11 cellular contexts compared by ENCODE assay signal in the genomic region with DNA sequence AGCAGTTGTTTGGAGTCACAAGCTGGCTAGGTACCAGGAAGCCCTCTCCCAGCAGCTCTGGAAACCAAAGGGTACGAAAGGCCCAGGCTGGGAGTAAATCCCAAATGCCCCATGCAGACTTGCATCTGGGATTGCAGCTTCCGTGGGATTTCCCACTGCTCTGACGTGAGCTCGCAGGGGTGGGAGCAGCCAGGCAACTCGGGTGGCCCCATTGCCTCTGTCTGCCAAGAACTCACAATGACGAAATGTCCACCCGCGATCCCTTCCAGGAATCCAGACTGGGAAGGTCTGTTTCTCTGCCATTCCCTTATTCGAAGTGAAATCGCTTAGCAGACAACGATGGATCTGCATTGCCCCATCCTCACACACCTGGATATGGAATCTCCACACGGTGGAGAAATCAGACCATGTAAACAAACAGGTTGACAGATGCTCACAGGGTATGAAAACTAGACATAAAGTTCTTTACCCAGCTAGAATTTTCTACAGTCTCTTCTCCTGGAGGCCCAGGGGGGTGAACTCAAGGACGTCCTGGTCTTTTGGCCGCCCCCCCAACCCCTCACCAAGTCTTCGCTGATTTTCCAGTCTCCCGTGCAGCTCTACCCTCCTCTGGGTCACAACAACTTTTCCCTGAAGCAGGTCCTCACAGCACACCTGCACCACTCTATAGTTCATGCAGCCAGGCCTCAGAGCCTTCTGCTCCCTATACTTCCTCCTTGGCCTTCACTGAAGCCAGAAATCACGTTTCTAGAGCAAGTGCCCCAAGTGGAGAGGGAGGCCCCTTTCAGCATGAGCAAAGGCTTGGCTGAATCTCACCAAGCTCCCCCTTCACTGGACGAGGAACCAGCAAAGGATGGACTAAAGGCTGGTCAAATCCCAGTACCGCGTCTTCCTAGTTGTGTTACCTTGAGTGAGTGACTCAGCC. TPM values are rescaled to one million over a fixed set of nuclear protein-coding genes. Genes with fewer than 3 reads are reported as not detected.
A peak's percentile ranks its signal among the peaks of the same experiment; 100 is the strongest.
DNase-seq lines count a peak whose midpoint lies in the region; ATAC-seq lines count a peak whose summit lies in the region.
"Had no signal": no experiment of that assay in that cellular context is flagged by ENCODE, and none has a peak within 500 bp of the region (broad histone marks: within the 10 kb centered on the region; RNA-seq: fewer than 3 reads in every experiment).

No MANE protein-coding gene starts in this region.

- no CpG with 5 or more reads among the region's 20 CpGs for WGBS in trophoblast cell (ENCODE audit: extremely low coverage, insufficient coverage, insufficient read length)

- no peak overlapping the region for H3K4me3 ChIP-seq in trophoblast cell (ENCODE audit: low read depth, low read length)
- H3K4me3 ChIP-seq: prostate gland had no signal

- no peak overlapping the region for H3K4me2 ChIP-seq in trophoblast cell (ENCODE audit: low read length)

- no peaks in the 10 kb centered on the region for H3K9me3 ChIP-seq in trophoblast cell (ENCODE audit: insufficient read depth, low read depth, low read length)
- H3K9me3 ChIP-seq: prostate gland had no signal

- no peak overlapping the region for H3K23ac ChIP-seq in trophoblast cell (ENCODE audit: low read length)

- H2AFZ ChIP-seq in trophoblast cell (ENCODE audit: insufficient read depth, low read length, poor library complexity), result no peak overlapping the region

- H2BK120ac ChIP-seq in trophoblast cell (ENCODE audit: insufficient read depth, low read length, poor library complexity), result no peak overlapping the region

- peaks cover 6 to 12% of the 10 kb centered on the region in 2 experiments for H3K4me1 ChIP-seq in trophoblast cell (ENCODE audit: control insufficient read depth in 1 of 2, insufficient read depth in 2 of 2, low read length in 2 of 2)
- H3K4me1 ChIP-seq: prostate gland had no signal

- H3K18ac ChIP-seq in trophoblast cell (ENCODE audit: low read length), result no peak overlapping the region

- no peak overlapping the region for H3K9ac ChIP-seq in trophoblast cell (ENCODE audit: low read length)

- no peak overlapping the region for H4K8ac ChIP-seq in trophoblast cell (ENCODE audit: low read depth, low read length)

- no peak overlapping the region for H2BK5ac ChIP-seq in trophoblast cell (ENCODE audit: low read depth, low read length, poor library complexity)

- peaks cover 2% of the 10 kb centered on the region for H3K79me2 ChIP-seq in trophoblast cell (ENCODE audit: control insufficient read depth, insufficient read depth, low read length, poor library complexity)

- no peaks in the 10 kb centered on the region for H3K27me3 ChIP-seq in trophoblast cell (ENCODE audit: insufficient read depth, low read length)

- DNase-seq in AG08395 (ENCODE audit: low spot score) (peak; percentile 82), amniotic epithelial cell (ENCODE audit: low read depth) (peak; percentile 89), left cardiac atrium (peak; percentile 85), trophoblast cell (peak; percentile 36 to 49)
- DNase-seq in activated CD8-positive, alpha-beta memory T cell treated with anti-CD3 and anti-CD28 coated beads, Interleukin-2, amount 50 U/mL, for 48 hours, result no peak
- DNase-seq in activated naive CD4-positive, alpha-beta T cell treated with Interleukin-2 at 50 U/mL for 16 hours, result no peak
- DNase-seq: activated T-cell treated with anti-CD3 and anti-CD28 coated beads for 4 hours, NCI-H748 treated with DMSO at 0.1 percent for 48 hours had no signal

- no peak overlapping the region for H3K4ac ChIP-seq in trophoblast cell (ENCODE audit: low read depth, low read length)

- no peaks in the 10 kb centered on the region for H3K36me3 ChIP-seq in trophoblast cell (ENCODE audit: control insufficient read depth in 1 of 2, insufficient read depth in 2 of 2, low read length in 2 of 2)
- H3K36me3 ChIP-seq: prostate gland had no signal

- no peak overlapping the region for H3K14ac ChIP-seq in trophoblast cell (ENCODE audit: low read length)

- no peak overlapping the region for H2BK12ac ChIP-seq in trophoblast cell (ENCODE audit: low read length)

- no peak overlapping the region for H4K91ac ChIP-seq in trophoblast cell (ENCODE audit: low read depth, low read length)

- intact Hi-C loops in left cardiac atrium (cut with DNase I), result no loop called here

- H3K79me1 ChIP-seq in trophoblast cell (ENCODE audit: low read length), result peaks cover 2% of the 10 kb centered on the region

- H4K12ac ChIP-seq in trophoblast cell (ENCODE audit: low read depth, low read length), result no peak overlapping the region

- ATAC-seq in left cardiac atrium (peak; percentile 65 to 75), HG03135 (IDR thresholded peaks at IDR 0.05; ENCODE audit: unreplicated experiment) (no peak), HG03196 (IDR thresholded peaks at IDR 0.05; ENCODE audit: unreplicated experiment) (no peak)

- H2AK5ac ChIP-seq in trophoblast cell (ENCODE audit: low read length), result no peak overlapping the region

- H3K27ac ChIP-seq in trophoblast cell (ENCODE audit: low read depth, low read length), result no peak overlapping the region
- H3K27ac ChIP-seq: prostate gland had no signal

RNA-seq across cellular contexts. Expression of a gene that starts 20.0 kb away (rescaled TPM):
- total RNA-seq in left cardiac atrium, result 10 to 100 TPM; 24.6 to 27.7 TPM
- 8.3 and 8.6 TPM in 2 replicates for polyA plus RNA-seq in trophoblast cell (2013)

Comparison
In these comparisons a context has a peak if more than half of its experiments do, and no peak if none do; other contexts are left out.
1. DNase-seq: peak in AG08395 (single experiment), amniotic epithelial cell (single experiment), left cardiac atrium (single experiment) and trophoblast cell (2 of 2); none in activated CD8-positive, alpha-beta memory T cell treated with anti-CD3 and anti-CD28 coated beads, Interleukin-2, amount 50 U/mL, for 48 hours (single experiment) and activated naive CD4-positive, alpha-beta T cell treated with Interleukin-2 at 50 U/mL for 16 hours (single experiment).
2. ATAC-seq: peak in left cardiac atrium (2 of 2); none in HG03135 (single experiment) and HG03196 (single experiment).